In the genomic region with DNA sequence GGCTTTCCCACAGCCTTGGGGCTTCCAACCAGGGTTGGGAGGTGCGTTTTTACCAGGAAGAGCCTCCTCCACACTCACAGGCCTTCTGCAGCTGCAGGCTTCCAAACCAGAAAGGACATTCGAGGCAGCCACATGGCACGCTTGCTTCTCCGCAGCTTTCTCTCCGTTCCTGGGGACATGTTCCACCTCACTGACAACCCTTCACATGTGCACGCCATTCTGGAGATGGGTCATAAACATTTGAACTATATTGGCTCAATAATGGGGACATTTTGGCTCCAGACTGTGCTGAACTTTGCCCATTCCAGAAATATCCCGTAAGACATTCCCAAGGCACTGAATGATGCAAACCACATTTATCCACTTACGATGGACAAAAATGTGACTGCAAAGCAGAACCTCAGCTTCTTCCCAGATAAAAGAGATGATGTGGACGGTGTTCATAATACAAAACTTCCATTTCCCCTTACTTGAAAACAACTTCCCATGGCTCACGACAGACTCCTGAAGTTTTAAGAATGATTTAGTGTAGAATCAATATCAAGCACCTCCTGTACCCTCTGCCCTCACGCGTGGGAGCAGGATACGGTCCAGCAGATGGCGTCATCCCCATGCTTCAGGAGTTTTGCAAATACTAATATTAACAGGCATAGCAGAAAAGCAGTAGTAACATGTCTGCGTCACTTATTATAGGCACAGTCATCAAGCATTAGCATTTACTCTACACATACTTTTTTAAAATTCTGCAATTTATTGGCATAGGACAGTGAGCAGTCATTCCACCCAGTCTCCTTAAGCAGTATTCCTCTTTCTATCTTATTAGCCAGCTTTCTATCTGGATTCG, we compare ENCODE assay signal across 11 cellular contexts. TPM values are rescaled to one million over a fixed set of nuclear protein-coding genes. Genes with fewer than 3 reads are reported as not detected.
DNase-seq lines count a peak whose midpoint lies in the region; ATAC-seq and TF ChIP-seq lines count a peak whose summit lies in the region.
"Had no signal": no experiment of that assay in that cellular context is flagged by ENCODE, and none has a peak within 500 bp of the region (broad histone marks: within the 10 kb centered on the region; RNA-seq: fewer than 3 reads in every experiment).

No MANE protein-coding gene starts in this region.

- H3K36me3 ChIP-seq in GM06990 (ENCODE audit: control insufficient read depth, insufficient read depth, low read length) (no peaks in the 10 kb centered on the region), OCI-LY1 (ENCODE audit: insufficient read depth, low read length) (no peaks in the 10 kb centered on the region), prostate gland (no peaks in the 10 kb centered on the region)

- WGBS in prostate gland: 58% methylated on average over 16 of the region's 16 CpGs

- no peaks in the 10 kb centered on the region for H3K9me2 ChIP-seq in OCI-LY1 (ENCODE audit: low read depth, low read length)

- H3K4me3 ChIP-seq in GM06990 (replicated peaks; ENCODE audit: low read depth, low read length) (no peak overlapping the region), OCI-LY1 (ENCODE audit: low read depth, low read length, poor library complexity, severe bottlenecking) (no peak overlapping the region), fibroblast of mammary gland (ENCODE audit: control insufficient read depth, low read depth, low read length) (no peak overlapping the region), prostate gland (no peak overlapping the region)

- H4K20me1 ChIP-seq in OCI-LY1 (ENCODE audit: insufficient read depth, low read length): no peaks in the 10 kb centered on the region

- H3K79me2 ChIP-seq in OCI-LY1 (ENCODE audit: insufficient read depth, low read length): no peaks in the 10 kb centered on the region

- intact Hi-C loops in prostate gland (cut with DNase I): no loop called here

- TF ChIP-seq CTCF in GM06990 (IDR thresholded peaks at IDR 0.05; ENCODE audit: insufficient read depth, low read length, poor library complexity, severe bottlenecking) (peak; percentile 27), OCI-LY1 (IDR thresholded peaks at IDR 0.05; ENCODE audit: low read length) (peak; percentile 36; the same call in 1 of the 2 replicates), fibroblast of mammary gland (conservative IDR thresholded peaks at IDR 0.05; ENCODE audit: control insufficient read depth, insufficient read depth, low read depth, low read length) (peak; percentile 25), prostate gland (IDR thresholded peaks at IDR 0.05) (peak in 1 of 4 experiments; percentile 7)

- no peak for ATAC-seq in GM19455 (IDR thresholded peaks at IDR 0.05; ENCODE audit: unreplicated experiment)
- ATAC-seq in HG02973 (IDR thresholded peaks at IDR 0.05; ENCODE audit: unreplicated experiment): no peak

- H3K9me3 ChIP-seq in OCI-LY1 (ENCODE audit: low read length) (no peaks in the 10 kb centered on the region), prostate gland (no peaks in the 10 kb centered on the region)

- H3K27me3 ChIP-seq in GM06990 (replicated peaks; ENCODE audit: control insufficient read depth, insufficient read depth, low read length): no peaks in the 10 kb centered on the region
- H3K27me3 ChIP-seq in OCI-LY1 (ENCODE audit: insufficient read depth, low read length): no peaks in the 10 kb centered on the region
- H3K27me3 ChIP-seq in prostate gland (replicated peaks; ENCODE audit: insufficient read depth): no peaks in the 10 kb centered on the region

- H3K27ac ChIP-seq in OCI-LY1 (ENCODE audit: low read depth, low read length, poor library complexity, severe bottlenecking) (no peak overlapping the region), prostate gland (peak overlapping the region; percentile 15 to 46)

- no peak for TF ChIP-seq POLR2A in prostate gland (IDR thresholded peaks at IDR 0.05)

- H3K4me1 ChIP-seq in OCI-LY1 (ENCODE audit: insufficient read depth, low read length, severe bottlenecking) (no peaks in the 10 kb centered on the region), prostate gland (replicated peaks) (no peaks in the 10 kb centered on the region)

- H3K9ac ChIP-seq in OCI-LY1 (ENCODE audit: low read length): no peak overlapping the region

- H2AFZ ChIP-seq in OCI-LY1 (ENCODE audit: low read length): no peak overlapping the region

- H3F3A ChIP-seq in OCI-LY1 (ENCODE audit: insufficient read depth, low read length): no peaks in the 10 kb centered on the region

- DNase-seq in GM06990 (ENCODE audit: extremely low read depth, insufficient read length) (no peak), fibroblast of mammary gland (ENCODE audit: low read depth) (peak; percentile 79), prostate gland (ENCODE audit: low spot score) (no peak), hypothalamus (lab: John Stamatoyannopoulos, UW) (no peak)
- no peak for DNase-seq in activated CD4-positive, CD25-positive, alpha-beta regulatory T cell (lab: John Stamatoyannopoulos, UW)
- DNase-seq: NCI-H69 had no signal

- H3K4me2 ChIP-seq in OCI-LY1 (ENCODE audit: low read length): no peak overlapping the region

RNA-seq across cellular contexts. Expression of gene FOXF2, which starts 25.4 kb away (rescaled TPM):
- total RNA-seq in prostate gland: 10 to 100 TPM in 1 of 2 donors, 1 to 10 TPM in 1; 4.9 to 14.1 TPM
- total RNA-seq: activated CD8-positive, alpha-beta memory T cell treated with anti-CD3 and anti-CD28 coated beads for 36 hours; dermis microvascular lymphatic vessel endothelial cell had no signal

RNA-seq across cellular contexts. Expression of gene FOXQ1, which starts 52.1 kb away (rescaled TPM):
- total RNA-seq in prostate gland: 10 to 100 TPM; 20.3 to 38.6 TPM
- total RNA-seq: activated CD8-positive, alpha-beta memory T cell treated with anti-CD3 and anti-CD28 coated beads for 36 hours; dermis microvascular lymphatic vessel endothelial cell had no signal
